18 cellular contexts compared by ENCODE assay signal in the genomic region with DNA sequence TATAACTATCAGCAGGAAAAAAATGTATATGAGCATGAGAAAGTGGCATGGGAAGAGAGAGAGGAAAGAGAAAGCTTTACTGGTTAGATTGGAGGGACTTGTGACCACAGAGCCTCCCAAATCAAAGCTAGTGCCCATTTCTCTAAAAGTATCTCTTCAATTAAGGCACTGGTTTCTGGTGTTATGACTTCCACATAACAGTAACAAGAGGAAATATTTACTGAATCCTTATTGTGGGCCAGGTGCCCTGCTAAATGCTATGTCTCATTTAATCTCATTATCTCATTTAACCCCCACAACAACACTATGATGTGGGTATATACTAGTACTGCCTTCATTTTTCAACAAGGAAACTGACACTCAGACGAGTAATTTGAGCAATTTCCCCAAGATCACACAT.
DNase-seq lines count a peak whose midpoint lies in the region; ATAC-seq and TF ChIP-seq lines count a peak whose summit lies in the region.
"Had no signal": no experiment of that assay in that cellular context is flagged by ENCODE, and none has a peak within 500 bp of the region (broad histone marks: within the 10 kb centered on the region; RNA-seq: fewer than 3 reads in every experiment).

No MANE protein-coding gene starts in this region.

- no peak overlapping the region for H3K4me3 ChIP-seq in subcutaneous abdominal adipose tissue (ENCODE audit: low read depth in 1 of 5, low read length in 5 of 5)
- no peak overlapping the region for H3K4me3 ChIP-seq in A673 (ENCODE audit: low read depth, low read length, poor library complexity, severe bottlenecking)
- H3K4me3 ChIP-seq in BE2C (ENCODE audit: low read depth, low read length) = no peak overlapping the region

- POLR2A ChIA-PET in A673 (lab: Charles Lee; ENCODE audit: low non-redundant PET) = no interaction called here

- CTCF ChIA-PET in A673 (lab: Charles Lee) = no interaction called here

- H3K4me1 ChIP-seq in subcutaneous abdominal adipose tissue (ENCODE audit: control insufficient read depth in 5 of 5, insufficient read depth in 5 of 5, low read length in 5 of 5) (peaks cover 5 to 84% (median 67%) of the 10 kb centered on the region in 5 donors), A673 (ENCODE audit: insufficient read depth, low read length, poor library complexity, severe bottlenecking) (peaks cover 36% of the 10 kb centered on the region), BE2C (no peaks in the 10 kb centered on the region; the same call in 1 of the 2 replicates)
- H3K4me1 ChIP-seq: Caco-2 had no signal

- peak overlapping the region in 1 of 5 donors; percentile 37 for H3K9ac ChIP-seq in subcutaneous abdominal adipose tissue (ENCODE audit: low read length in 5 of 5)

- ATAC-seq in activated naive CD8-positive, alpha-beta T cell treated with anti-CD3 and anti-CD28 coated beads, Interleukin-2, amount 50 U/mL, for 24 hours = no peak
- ATAC-seq: HepG2 had no signal

- H3K9me3 Mint-ChIP-seq in activated naive CD8-positive, alpha-beta T cell treated with anti-CD3 and anti-CD28 coated beads, Interleukin-2, amount 50 U/mL, for 24 hours = no peaks in the 10 kb centered on the region
- peaks cover under 1% of the 10 kb centered on the region for H3K9me3 Mint-ChIP-seq in activated naive CD8-positive, alpha-beta T cell treated with anti-CD3 and anti-CD28 coated beads for 36 hours
- no peaks in the 10 kb centered on the region for H3K9me3 Mint-ChIP-seq in chondrocyte (ENCODE audit: low read depth)

- H3K36me3 Mint-ChIP-seq in activated naive CD8-positive, alpha-beta T cell treated with anti-CD3 and anti-CD28 coated beads, Interleukin-2, amount 50 U/mL, for 24 hours (ENCODE audit: low read depth) = no peaks in the 10 kb centered on the region
- no peaks in the 10 kb centered on the region for H3K36me3 Mint-ChIP-seq in activated naive CD8-positive, alpha-beta T cell treated with anti-CD3 and anti-CD28 coated beads for 36 hours
- no peaks in the 10 kb centered on the region for H3K36me3 Mint-ChIP-seq in chondrocyte (ENCODE audit: low read depth)
- H3K36me3 Mint-ChIP-seq: CD4-positive, CD25-positive, alpha-beta regulatory T cell had no signal

- no peaks in the 10 kb centered on the region for H3K27me3 Mint-ChIP-seq in activated naive CD8-positive, alpha-beta T cell treated with anti-CD3 and anti-CD28 coated beads, Interleukin-2, amount 50 U/mL, for 24 hours
- peaks cover 7% of the 10 kb centered on the region for H3K27me3 Mint-ChIP-seq in activated naive CD8-positive, alpha-beta T cell treated with anti-CD3 and anti-CD28 coated beads for 36 hours
- no peaks in the 10 kb centered on the region for H3K27me3 Mint-ChIP-seq in chondrocyte (ENCODE audit: low read depth)

- H3K27ac Mint-ChIP-seq in activated naive CD8-positive, alpha-beta T cell treated with anti-CD3 and anti-CD28 coated beads, Interleukin-2, amount 50 U/mL, for 24 hours = peak overlapping the region; percentile 8
- no peak overlapping the region for H3K27ac Mint-ChIP-seq in activated naive CD8-positive, alpha-beta T cell treated with anti-CD3 and anti-CD28 coated beads for 36 hours
- H3K27ac Mint-ChIP-seq in chondrocyte (ENCODE audit: unreplicated experiment) = peak overlapping the region; percentile 89
- H3K27ac Mint-ChIP-seq: CD4-positive, CD25-positive, alpha-beta regulatory T cell had no signal

- no peak for DNase-seq in activated naive CD8-positive, alpha-beta T cell treated with anti-CD3 and anti-CD28 coated beads, Interleukin-2, amount 50 U/mL, for 24 hours
- no peak for DNase-seq in activated naive CD8-positive, alpha-beta T cell treated with anti-CD3 and anti-CD28 coated beads for 36 hours
- DNase-seq in NAMALWA (ENCODE audit: low spot score) (peak; percentile 44), chondrocyte (ENCODE audit: low spot score) (no peak), A673 (ENCODE audit: low spot score) (no peak), BE2C (no peak), HUDEP-2 (lab: John Stamatoyannopoulos, UW; ENCODE audit: unreplicated experiment in 76 of 76) (no peak)
- DNase-seq: Caco-2; CD4-positive, CD25-positive, alpha-beta regulatory T cell; DMS153; Kasumi-1; NCI-H1105 treated with DMSO at 0.1 percent for 48 hours; NCI-H187; NCI-H226; NCI-H524 treated with DMSO at 0.1 percent for 48 hours; RPMI8226 had no signal

- H3K27me3 ChIP-seq in subcutaneous abdominal adipose tissue (ENCODE audit: control insufficient read depth in 5 of 5, insufficient read depth in 4 of 5, low read length in 5 of 5) = no peaks in the 10 kb centered on the region
- H3K27me3 ChIP-seq in A673 (replicated peaks; ENCODE audit: insufficient read depth, low read depth, low read length, poor library complexity) = no peaks in the 10 kb centered on the region
- H3K27me3 ChIP-seq in BE2C = no peaks in the 10 kb centered on the region

- H3K27ac ChIP-seq in subcutaneous abdominal adipose tissue (ENCODE audit: low read depth, low read length) (peak overlapping the region; percentile 84), A673 (ENCODE audit: low read depth, low read length, poor library complexity, severe bottlenecking) (no peak overlapping the region)

- H3K36me3 ChIP-seq in subcutaneous abdominal adipose tissue (ENCODE audit: control insufficient read depth in 5 of 5, insufficient read depth in 5 of 5, low read length in 5 of 5) (peaks cover 0 to 3% (median 0%) of the 10 kb centered on the region in 5 donors), A673 (ENCODE audit: insufficient read depth, low read length, poor library complexity, severe bottlenecking) (no peaks in the 10 kb centered on the region), BE2C (no peaks in the 10 kb centered on the region)

- no peak for TF ChIP-seq CTCF in chondrocyte (IDR thresholded peaks at IDR 0.05)
- no peak for TF ChIP-seq CTCF in A673 (conservative IDR thresholded peaks at IDR 0.05; ENCODE audit: low read depth, low read length)
- no peak for TF ChIP-seq CTCF in BE2C (IDR thresholded peaks at IDR 0.05; ENCODE audit: low read depth, low read length)

- H3K4me1 Mint-ChIP-seq in activated naive CD8-positive, alpha-beta T cell treated with anti-CD3 and anti-CD28 coated beads, Interleukin-2, amount 50 U/mL, for 24 hours = peaks cover 43% of the 10 kb centered on the region
- peaks cover 26% of the 10 kb centered on the region for H3K4me1 Mint-ChIP-seq in activated naive CD8-positive, alpha-beta T cell treated with anti-CD3 and anti-CD28 coated beads for 36 hours
- H3K4me1 Mint-ChIP-seq in chondrocyte (ENCODE audit: low read depth) = peaks cover 89% of the 10 kb centered on the region

- intact Hi-C loops in A673 (cut with micrococcal nuclease; ENCODE audit: unreplicated experiment) = no loop called here

- H3K9me3 ChIP-seq in subcutaneous abdominal adipose tissue (ENCODE audit: control insufficient read depth in 5 of 5, low read length in 5 of 5) = no peaks in the 10 kb centered on the region
- H3K9me3 ChIP-seq in A673 (ENCODE audit: low read depth, low read length, poor library complexity, severe bottlenecking) = no peaks in the 10 kb centered on the region
- no peaks in the 10 kb centered on the region for H3K9me3 ChIP-seq in BE2C
- H3K9me3 ChIP-seq: Caco-2 had no signal

- BruUV-seq in A673 (replicated peaks; lab: Mats Ljungman, UMichigan) = no TSS peak

- H3K4me3 Mint-ChIP-seq in activated naive CD8-positive, alpha-beta T cell treated with anti-CD3 and anti-CD28 coated beads, Interleukin-2, amount 50 U/mL, for 24 hours = no peak overlapping the region
- H3K4me3 Mint-ChIP-seq in activated naive CD8-positive, alpha-beta T cell treated with anti-CD3 and anti-CD28 coated beads for 36 hours = no peak overlapping the region
- no peak overlapping the region for H3K4me3 Mint-ChIP-seq in chondrocyte (ENCODE audit: unreplicated experiment)
- H3K4me3 Mint-ChIP-seq: CD4-positive, CD25-positive, alpha-beta regulatory T cell had no signal
